ENCODE assay signal across 15 cellular contexts in the genomic region with DNA sequence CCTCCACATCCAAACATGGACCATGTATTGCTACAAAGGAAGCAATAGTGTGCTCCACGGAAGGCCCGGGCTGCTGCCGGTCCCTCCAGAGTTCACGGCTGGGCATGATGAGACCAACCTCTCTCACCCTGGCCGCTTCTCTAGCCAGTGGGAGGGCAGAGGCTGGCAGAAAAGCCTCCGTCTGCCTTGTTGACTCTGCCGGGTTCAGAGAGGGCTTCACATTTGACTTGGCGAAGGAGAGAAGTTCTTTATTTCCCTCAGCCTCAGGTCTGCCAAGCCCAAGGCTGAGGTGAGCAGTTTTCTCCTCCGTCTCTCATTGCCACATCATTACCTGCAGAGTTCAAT.
DNase-seq lines count a peak whose midpoint lies in the region; ATAC-seq and TF ChIP-seq lines count a peak whose summit lies in the region.
"Had no signal": no experiment of that assay in that cellular context is flagged by ENCODE, and none has a peak within 500 bp of the region (broad histone marks: within the 10 kb centered on the region; RNA-seq: fewer than 3 reads in every experiment).

No MANE protein-coding gene starts in this region.

- 0 out of 2 replicates have a peak, but pooled peaks cover 4% of the 10 kb centered on the region for H3K36me3 ChIP-seq in BLaER1
- no peaks in the 10 kb centered on the region for H3K36me3 ChIP-seq in body of pancreas (replicated peaks in 1 of 2; ENCODE audit: insufficient read depth in 1 of 2, low read depth in 2 of 2)
- no peaks in the 10 kb centered on the region for H3K36me3 ChIP-seq in mesenchymal stem cell (ENCODE audit: control insufficient read depth in 1 of 2, insufficient read depth in 2 of 2, low read depth in 1 of 2, low read length in 2 of 2)
- H3K36me3 ChIP-seq in skeletal muscle tissue (ENCODE audit: control insufficient read depth in 3 of 3, insufficient read depth in 3 of 3, low read length in 3 of 3) = no peaks in the 10 kb centered on the region

- TF ChIP-seq CTCF in body of pancreas (IDR thresholded peaks at IDR 0.05) = no peak

- DNase-seq in body of pancreas (no peak), mesenchymal stem cell (no peak)
- DNase-seq in activated CD4-positive, alpha-beta memory T cell treated with anti-CD3 and anti-CD28 coated beads for 36 hours = no peak
- DNase-seq in activated effector memory CD4-positive, alpha-beta T cell treated with Interleukin-2 at 50 U/mL for 16 hours = no peak
- DNase-seq in stimulated activated CD4-positive, alpha-beta T cell treated with anti-CD3 and anti-CD28 coated beads, Interleukin-2, amount 100 ng/mL, for 48 hours = no peak
- DNase-seq: activated CD8-positive, alpha-beta memory T cell treated with anti-CD3 and anti-CD28 coated beads, Interleukin-2, amount 50 U/mL, for 4 hours; effector CD8-positive, alpha-beta T cell; GM23248; head of caudate nucleus; NCI-H1105; NCI-H526; SHP77 treated with DMSO at 0.1 percent for 48 hours had no signal

- no peak overlapping the region for H3K14ac ChIP-seq in mesenchymal stem cell (ENCODE audit: low read length in 2 of 2)

- POLR2A ChIA-PET in activated CD4-positive, alpha-beta memory T cell treated with anti-CD3 and anti-CD28 coated beads for 36 hours (lab: Charles Lee) = no interaction called here

- H3K18ac ChIP-seq in mesenchymal stem cell (ENCODE audit: low read depth in 1 of 2, low read length in 2 of 2) = peak overlapping the region; percentile 1 to 93

- H4K8ac ChIP-seq in mesenchymal stem cell (ENCODE audit: low read length) = no peak overlapping the region

- peak overlapping the region; percentile 20 for H2AFZ ChIP-seq in mesenchymal stem cell (ENCODE audit: low read depth, low read length)

- H3K27me3 ChIP-seq in BLaER1 = no peaks in the 10 kb centered on the region
- H3K27me3 ChIP-seq in body of pancreas = no peaks in the 10 kb centered on the region
- H3K27me3 ChIP-seq in mesenchymal stem cell (ENCODE audit: control insufficient read depth in 1 of 2, insufficient read depth in 1 of 2, low read length in 2 of 2) = no peaks in the 10 kb centered on the region
- no peaks in the 10 kb centered on the region for H3K27me3 ChIP-seq in skeletal muscle tissue (ENCODE audit: control insufficient read depth in 3 of 3, insufficient read depth in 3 of 3, low read length in 3 of 3)

- no peak overlapping the region for H3K23ac ChIP-seq in mesenchymal stem cell (ENCODE audit: low read length in 2 of 2)

- no peak overlapping the region for H3K27ac Mint-ChIP-seq in activated CD4-positive, alpha-beta memory T cell treated with anti-CD3 and anti-CD28 coated beads for 36 hours

- H3K9me3 ChIP-seq in BLaER1 (peaks cover 10% of the 10 kb centered on the region; the same call in 1 of the 2 replicates), body of pancreas (no peaks in the 10 kb centered on the region), mesenchymal stem cell (ENCODE audit: control insufficient read depth, low read length) (no peaks in the 10 kb centered on the region), skeletal muscle tissue (ENCODE audit: control insufficient read depth in 3 of 3, low read length in 3 of 3) (no peaks in the 10 kb centered on the region)

- 91% methylated on average over 9 of the region's 9 CpGs for WGBS in body of pancreas, 2 donors
- WGBS in mesenchymal stem cell = 99% methylated on average over 9 of the region's 9 CpGs

- H3K4me1 ChIP-seq in BLaER1 = peaks cover 68% of the 10 kb centered on the region
- H3K4me1 ChIP-seq in body of pancreas = peaks cover 60% of the 10 kb centered on the region
- H3K4me1 ChIP-seq in mesenchymal stem cell (ENCODE audit: control insufficient read depth, insufficient read depth, low read depth, low read length) = peaks cover 7% of the 10 kb centered on the region
- peaks cover 21 to 43% (median 29%) of the 10 kb centered on the region in 3 donors for H3K4me1 ChIP-seq in skeletal muscle tissue (ENCODE audit: control insufficient read depth in 3 of 3, insufficient read depth in 3 of 3, low read length in 3 of 3)

- H3K4me2 ChIP-seq in BLaER1 = peak overlapping the region; percentile 91
- H3K4me2 ChIP-seq in mesenchymal stem cell (ENCODE audit: low read length, poor library complexity, severe bottlenecking) = no peak overlapping the region

- H4K20me1 ChIP-seq in BLaER1 = no peaks in the 10 kb centered on the region

- H3K4me1 Mint-ChIP-seq in activated CD4-positive, alpha-beta memory T cell treated with anti-CD3 and anti-CD28 coated beads for 36 hours (ENCODE audit: low read depth) = peaks cover 11% of the 10 kb centered on the region

- no peaks in the 10 kb centered on the region for H3K36me3 Mint-ChIP-seq in activated CD4-positive, alpha-beta memory T cell treated with anti-CD3 and anti-CD28 coated beads for 36 hours

- ATAC-seq in body of pancreas (no peak), HG03520 (IDR thresholded peaks at IDR 0.05; ENCODE audit: unreplicated experiment) (no peak)

- intact Hi-C loops in body of pancreas (cut with DNase I) = no loop called here
- intact Hi-C loops in activated CD4-positive, alpha-beta memory T cell treated with anti-CD3 and anti-CD28 coated beads for 36 hours (cut with micrococcal nuclease) = no loop called here

- H4K91ac ChIP-seq in mesenchymal stem cell (ENCODE audit: low read length) = peak overlapping the region; percentile 89

- TF ChIP-seq POLR2A in body of pancreas (IDR thresholded peaks at IDR 0.05) = no peak

- H2AK5ac ChIP-seq in mesenchymal stem cell (ENCODE audit: low read length, severe bottlenecking) = no peak overlapping the region

- peak overlapping the region; percentile 46 for H2BK120ac ChIP-seq in mesenchymal stem cell (ENCODE audit: low read depth, low read length)

- CTCF ChIA-PET in activated CD4-positive, alpha-beta memory T cell treated with anti-CD3 and anti-CD28 coated beads for 36 hours (lab: Charles Lee) = no interaction called here

- no peaks in the 10 kb centered on the region for H3K9me3 Mint-ChIP-seq in activated CD4-positive, alpha-beta memory T cell treated with anti-CD3 and anti-CD28 coated beads for 36 hours

- H3K27ac ChIP-seq in BLaER1 (peak overlapping the region; percentile 95), body of pancreas (peak overlapping the region; percentile 77 to 99 (median 83)), mesenchymal stem cell (ENCODE audit: low read length, poor library complexity, severe bottlenecking) (no peak overlapping the region), skeletal muscle tissue (ENCODE audit: low read depth, low read length) (peak overlapping the region; percentile 69)
- H3K27ac ChIP-seq: GM23248 had no signal

- H3K79me1 ChIP-seq in mesenchymal stem cell (replicated peaks; ENCODE audit: low read length, poor library complexity, severe bottlenecking) = no peaks in the 10 kb centered on the region

- H2BK15ac ChIP-seq in mesenchymal stem cell (ENCODE audit: low read depth, poor library complexity, severe bottlenecking) = peak overlapping the region; percentile 31

- peak overlapping the region; percentile 75 for H3K9ac ChIP-seq in BLaER1
- H3K9ac ChIP-seq in mesenchymal stem cell (ENCODE audit: low read length) = peak overlapping the region; percentile 61
- H3K9ac ChIP-seq in skeletal muscle tissue (ENCODE audit: low read depth in 1 of 3, low read length in 3 of 3) = peak overlapping the region in 1 of 3 donors; percentile 38
- H3K9ac ChIP-seq: GM23248 had no signal

- peak overlapping the region; percentile 89 to 90 for H2BK12ac ChIP-seq in mesenchymal stem cell (ENCODE audit: low read length in 2 of 2)

- peak overlapping the region; percentile 75 to 80 for H3K4ac ChIP-seq in mesenchymal stem cell (ENCODE audit: low read depth in 1 of 2, low read length in 2 of 2)

- no peak overlapping the region for H3K4me3 Mint-ChIP-seq in activated CD4-positive, alpha-beta memory T cell treated with anti-CD3 and anti-CD28 coated beads for 36 hours

- no peaks in the 10 kb centered on the region for H3K27me3 Mint-ChIP-seq in activated CD4-positive, alpha-beta memory T cell treated with anti-CD3 and anti-CD28 coated beads for 36 hours

- H3K4me3 ChIP-seq in BLaER1 = peak overlapping the region; percentile 41; the same call in 1 of the 2 replicates
- H3K4me3 ChIP-seq in body of pancreas = no peak overlapping the region
- H3K4me3 ChIP-seq in mesenchymal stem cell (ENCODE audit: insufficient read depth in 1 of 2, low read depth in 1 of 2, low read length in 2 of 2) = no peak overlapping the region
- H3K4me3 ChIP-seq in skeletal muscle tissue (ENCODE audit: low read length in 3 of 3) = no peak overlapping the region
- H3K4me3 ChIP-seq: GM23248 had no signal

- no peak overlapping the region for H2BK5ac ChIP-seq in mesenchymal stem cell (ENCODE audit: low read depth, low read length, poor library complexity, severe bottlenecking)
